Comparison of ENCODE assay signal across 1 cellular context in the genomic region with DNA sequence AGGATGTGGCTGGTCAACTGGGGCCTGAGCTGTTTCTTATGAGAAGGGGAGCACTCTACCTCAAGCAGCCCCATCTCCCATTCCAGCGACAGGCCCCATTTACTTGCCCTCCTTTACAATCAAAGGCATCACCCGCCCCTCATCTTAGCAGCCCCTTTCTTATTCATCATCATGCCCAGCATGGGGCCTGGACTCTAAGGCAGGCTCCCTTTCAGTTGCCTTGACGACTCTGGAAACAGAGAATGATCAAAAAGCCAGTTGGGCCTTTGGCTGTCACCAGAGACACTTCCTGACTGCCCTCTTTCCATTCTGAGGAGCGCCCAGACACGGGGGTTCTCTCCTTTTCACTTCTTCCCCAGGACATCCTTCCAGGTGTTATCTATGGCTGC.
TF ChIP-seq lines count a peak whose summit lies in the region.

No MANE protein-coding gene starts in this region.

TF ChIP-seq in H1, 55 proteins besides CTCF, POLR2A, EP300 and RAD21 (continued from another document):
- TF ChIP-seq POU5F1 (IDR thresholded peaks at IDR 0.05; ENCODE audit: low read depth, low read length) (peak; percentile 88; the same call in 1 of the 2 replicates), CBX5 (IDR thresholded peaks at IDR 0.05; ENCODE audit: low read depth, low read length) (no peak), JUN (IDR thresholded peaks at IDR 0.05; ENCODE audit: low read depth, low read length) (no peak), SIN3A (conservative IDR thresholded peaks at IDR 0.05 in 1 of 2, IDR thresholded peaks at IDR 0.05 in 1 of 2; ENCODE audit: low read depth in 1 of 2, low read length in 2 of 2) (peak in 1 of 2 experiments; percentile 67; a peak in 1 of 4 replicates), SP2 (IDR thresholded peaks at IDR 0.05; ENCODE audit: low read length) (no peak), YY1 (IDR thresholded peaks at IDR 0.05; ENCODE audit: low read depth, low read length) (no peak), BCL11A (IDR thresholded peaks at IDR 0.05; ENCODE audit: low read depth in 2 of 2, low read length in 2 of 2) (peak in 1 of 2 experiments; percentile 14)
